ENCODE assay signal across 22 cellular contexts in the genomic region with DNA sequence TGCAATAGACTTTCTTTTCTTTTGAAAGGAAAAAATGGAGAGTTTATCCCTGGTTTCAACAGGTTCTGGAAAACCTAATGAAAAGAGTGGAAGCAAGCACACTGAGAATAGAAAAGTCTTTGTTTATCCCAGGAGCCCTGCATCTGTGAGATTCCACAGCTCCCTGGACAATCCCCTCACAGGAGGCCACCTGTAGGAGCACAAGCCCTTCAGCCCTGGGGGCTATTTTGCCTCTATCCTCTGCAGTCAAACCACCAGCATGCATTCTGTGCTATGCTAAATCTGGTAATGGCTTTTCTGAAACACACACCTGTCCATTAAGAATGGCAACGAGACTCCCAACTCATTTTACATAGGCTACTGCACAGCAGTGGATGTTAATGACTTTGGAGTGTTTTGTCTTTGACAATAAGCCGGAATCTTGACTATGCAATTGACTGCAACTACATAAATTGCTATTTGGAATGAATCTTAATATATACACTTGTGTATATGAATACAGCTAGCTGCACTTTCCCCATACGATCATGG.
DNase-seq lines count a peak whose midpoint lies in the region; ATAC-seq and TF ChIP-seq lines count a peak whose summit lies in the region.
"Had no signal": no experiment of that assay in that cellular context is flagged by ENCODE, and none has a peak within 500 bp of the region (broad histone marks: within the 10 kb centered on the region; RNA-seq: fewer than 3 reads in every experiment).

No MANE protein-coding gene starts in this region.

- POLR2A ChIA-PET in HEK293T (lab: Yijun Ruan, JAX), result no interaction called here

- no peak overlapping the region for H4K8ac ChIP-seq in neuronal stem cell (ENCODE audit: low read depth, low read length)

- H3K36me3 Mint-ChIP-seq in endodermal cell (ENCODE audit: low read depth), result no peaks in the 10 kb centered on the region
- H3K36me3 Mint-ChIP-seq: activated naive CD8-positive, alpha-beta T cell treated with anti-CD3 and anti-CD28 coated beads, Interleukin-2, amount 10 ng/mL, durations not matched to agents 7 days and 5 days had no signal

- no peak overlapping the region for H2BK12ac ChIP-seq in neuronal stem cell (ENCODE audit: low read length)

- H3K79me1 ChIP-seq in neuronal stem cell (ENCODE audit: low read depth, low read length), result no peaks in the 10 kb centered on the region

- peaks cover 9% of the 10 kb centered on the region for H3K4me1 ChIP-seq in endodermal cell (ENCODE audit: control insufficient read depth, insufficient read depth, low read length)
- H3K4me1 ChIP-seq in neuronal stem cell (ENCODE audit: control insufficient read depth in 2 of 2, insufficient read depth in 1 of 2, low read depth in 1 of 2, low read length in 2 of 2), result peaks cover 22 to 25% of the 10 kb centered on the region in 2 donors
- H3K4me1 ChIP-seq: prostate gland, stomach, tibial artery had no signal

- ATAC-seq in HG02981 (IDR thresholded peaks at IDR 0.05; ENCODE audit: unreplicated experiment), result no peak
- ATAC-seq: activated CD4-positive, CD25-positive, alpha-beta regulatory T cell treated with anti-CD3 and anti-CD28 coated beads, Interleukin-2, amount 50 U/mL, for 24 hours; activated CD8-positive, alpha-beta T cell treated with anti-CD3 and anti-CD28 coated beads for 36 hours; left cardiac atrium had no signal

- H3K18ac ChIP-seq in neuronal stem cell (ENCODE audit: low read length), result no peak overlapping the region

- H3K9ac ChIP-seq in endodermal cell (ENCODE audit: extremely low read depth, low read length, poor library complexity, severe bottlenecking) (no peak overlapping the region), neuronal stem cell (ENCODE audit: low read depth, low read length, poor library complexity) (no peak overlapping the region)

- no peaks in the 10 kb centered on the region for H3K27me3 Mint-ChIP-seq in endodermal cell (ENCODE audit: insufficient read depth)

- H3K4me3 ChIP-seq in endodermal cell (ENCODE audit: low read length), result no peak overlapping the region
- no peak overlapping the region for H3K4me3 ChIP-seq in neuronal stem cell (ENCODE audit: low read length in 2 of 2)
- H3K4me3 ChIP-seq: prostate gland, SJCRH30, stomach, tibial artery had no signal

- peak; percentile 23 to 29 for DNase-seq in NCI-H526 (lab: John Stamatoyannopoulos, UW)
- no peak for DNase-seq in NCI-H526 treated with DMSO at 0.1 percent for 48 hours (lab: John Stamatoyannopoulos, UW)
- peak; percentile 79 for DNase-seq in NCI-H2081 treated with DMSO at 0.1 percent for 48 hours (lab: John Stamatoyannopoulos, UW)
- peak; percentile 79 for DNase-seq in endodermal cell
- no peak for DNase-seq in RPMI8226
- DNase-seq in HEK293T (ENCODE audit: extremely low spot score), result no peak
- no peak for DNase-seq in neuronal stem cell (ENCODE audit: low spot score)
- DNase-seq: 8988T; activated CD8-positive, alpha-beta T cell treated with anti-CD3 and anti-CD28 coated beads for 36 hours; activated effector memory CD4-positive, alpha-beta T cell treated with anti-CD3 and anti-CD28 coated beads, Interleukin-2, amount 50 U/mL, for 16 hours; activated naive CD8-positive, alpha-beta T cell treated with anti-CD3 and anti-CD28 coated beads, Interleukin-2, amount 10 ng/mL, durations not matched to agents 7 days and 5 days; CD4-positive, alpha-beta T cell; DMS153; Karpas-422; left cardiac atrium; stomach; T-helper 1 cell; tibial artery had no signal

- CTCF ChIA-PET in HEK293T (lab: Yijun Ruan, JAX), result no interaction called here

- H3K4me1 Mint-ChIP-seq in endodermal cell, result peaks cover 57% of the 10 kb centered on the region
- H3K4me1 Mint-ChIP-seq: activated naive CD8-positive, alpha-beta T cell treated with anti-CD3 and anti-CD28 coated beads, Interleukin-2, amount 10 ng/mL, durations not matched to agents 7 days and 5 days had no signal

- H2BK5ac ChIP-seq in neuronal stem cell (ENCODE audit: low read length), result no peak overlapping the region

- no peak overlapping the region for H2AK5ac ChIP-seq in neuronal stem cell (ENCODE audit: low read depth, low read length)

- no peaks in the 10 kb centered on the region for H3K36me3 ChIP-seq in endodermal cell (ENCODE audit: control insufficient read depth, insufficient read depth, low read length)
- no peaks in the 10 kb centered on the region for H3K36me3 ChIP-seq in neuronal stem cell (replicated peaks in 1 of 2; ENCODE audit: control insufficient read depth in 2 of 2, insufficient read depth in 2 of 2, low read length in 2 of 2)
- H3K36me3 ChIP-seq: prostate gland, SJCRH30, stomach, tibial artery had no signal

- H3K4me2 ChIP-seq in neuronal stem cell (ENCODE audit: insufficient read depth, low read length, poor library complexity, severe bottlenecking), result no peak overlapping the region

- H2AFZ ChIP-seq in neuronal stem cell (ENCODE audit: low read length), result no peak overlapping the region

- H3K9me3 ChIP-seq in endodermal cell (ENCODE audit: control insufficient read depth, low read length) (no peaks in the 10 kb centered on the region), neuronal stem cell (replicated peaks in 1 of 2; ENCODE audit: control insufficient read depth in 2 of 2, insufficient read depth in 1 of 2, low read depth in 1 of 2, low read length in 2 of 2) (no peaks in the 10 kb centered on the region)
- H3K9me3 ChIP-seq: prostate gland, SJCRH30, stomach, tibial artery had no signal

- no peak for TF ChIP-seq CTCF in endodermal cell (conservative IDR thresholded peaks at IDR 0.05)

- H3K4ac ChIP-seq in neuronal stem cell (ENCODE audit: low read length), result no peak overlapping the region

- no peaks in the 10 kb centered on the region for H3K9me3 Mint-ChIP-seq in endodermal cell
- H3K9me3 Mint-ChIP-seq: activated CD8-positive, alpha-beta T cell treated with anti-CD3 and anti-CD28 coated beads for 36 hours; activated naive CD8-positive, alpha-beta T cell treated with anti-CD3 and anti-CD28 coated beads, Interleukin-2, amount 10 ng/mL, durations not matched to agents 7 days and 5 days; CD4-positive, alpha-beta T cell had no signal

- no peak overlapping the region for H3K14ac ChIP-seq in neuronal stem cell (ENCODE audit: low read length)

- no peak overlapping the region for H4K91ac ChIP-seq in neuronal stem cell (ENCODE audit: low read depth, low read length, poor library complexity)

- H3K27ac Mint-ChIP-seq in endodermal cell, result no peak overlapping the region
- H3K27ac Mint-ChIP-seq: activated CD8-positive, alpha-beta T cell treated with anti-CD3 and anti-CD28 coated beads for 36 hours; activated naive CD8-positive, alpha-beta T cell treated with anti-CD3 and anti-CD28 coated beads, Interleukin-2, amount 10 ng/mL, durations not matched to agents 7 days and 5 days; CD4-positive, alpha-beta T cell had no signal

- H3K23ac ChIP-seq in neuronal stem cell (ENCODE audit: low read depth, low read length, poor library complexity), result no peak overlapping the region

- no peak overlapping the region for H2BK120ac ChIP-seq in neuronal stem cell (ENCODE audit: low read depth, low read length)

- H3K27me3 ChIP-seq in endodermal cell (ENCODE audit: control insufficient read depth, insufficient read depth, low read length, poor library complexity, severe bottlenecking) (no peaks in the 10 kb centered on the region), neuronal stem cell (ENCODE audit: control insufficient read depth in 3 of 3, insufficient read depth in 3 of 3, low read depth in 1 of 3, low read length in 3 of 3) (peaks cover 0 to 6% (median 0%) of the 10 kb centered on the region in 3 experiments)
- H3K27me3 ChIP-seq: SJCRH30, stomach, tibial artery had no signal

- no peak overlapping the region for H3K4me3 Mint-ChIP-seq in endodermal cell
- H3K4me3 Mint-ChIP-seq: activated CD8-positive, alpha-beta T cell treated with anti-CD3 and anti-CD28 coated beads for 36 hours; activated naive CD8-positive, alpha-beta T cell treated with anti-CD3 and anti-CD28 coated beads, Interleukin-2, amount 10 ng/mL, durations not matched to agents 7 days and 5 days; CD4-positive, alpha-beta T cell had no signal

- H3K27ac ChIP-seq in endodermal cell (ENCODE audit: low read depth, low read length), result no peak overlapping the region
- no peak overlapping the region for H3K27ac ChIP-seq in neuronal stem cell (replicated peaks; ENCODE audit: low read length)
- H3K27ac ChIP-seq: prostate gland, SJCRH30, stomach, tibial artery had no signal

- H2BK15ac ChIP-seq in neuronal stem cell (ENCODE audit: low read length), result no peak overlapping the region

- 57% methylated on average over 1 to 3 of the region's 3 CpGs for WGBS in endodermal cell (ENCODE audit: insufficient coverage in 1 of 2, insufficient read length in 1 of 2), 2 experiments
- whole genome bisulfite sequencing in neuronal stem cell (ENCODE audit: extremely low coverage in 2 of 2, insufficient read length in 2 of 2, insufficient replicate concordance in 1 of 2), 2 donors, result no CpG with 5 or more reads among the region's 3 CpGs

TF ChIP-seq in HEK293T, 16 proteins besides CTCF, POLR2A, EP300 and RAD21:
- TF ChIP-seq PKNOX1 (IDR thresholded peaks at IDR 0.05), result no peak
- TF ChIP-seq FOXM1 (IDR thresholded peaks at IDR 0.05; ENCODE audit: borderline replicate concordance), result no peak
- TF ChIP-seq BHLHE40 (IDR thresholded peaks at IDR 0.05; ENCODE audit: borderline replicate concordance), result no peak
- TF ChIP-seq L3MBTL2 (conservative IDR thresholded peaks at IDR 0.05), result no peak
- no peak for TF ChIP-seq HDGF (IDR thresholded peaks at IDR 0.05; ENCODE audit: borderline replicate concordance)
- TF ChIP-seq FOXA1 (IDR thresholded peaks at IDR 0.05), result no peak
- no peak for TF ChIP-seq LEF1 (IDR thresholded peaks at IDR 0.05; ENCODE audit: borderline replicate concordance)
- no peak for TF ChIP-seq CTBP1 (IDR thresholded peaks at IDR 0.05; ENCODE audit: borderline replicate concordance)
- no peak for TF ChIP-seq FOXK2 (IDR thresholded peaks at IDR 0.05)
- TF ChIP-seq SP1 (IDR thresholded peaks at IDR 0.05), result no peak

Comparison
In these comparisons a context has a peak if more than half of its experiments do, and no peak if none do; other contexts are left out.
1. DNase-seq: peak in NCI-H526 (2 of 2), NCI-H2081 treated with DMSO at 0.1 percent for 48 hours (single experiment) and endodermal cell (single experiment); none in NCI-H526 treated with DMSO at 0.1 percent for 48 hours (single experiment), RPMI8226 (single experiment), HEK293T (single experiment) and neuronal stem cell (single experiment).